In genomic region chr11:85647078-85647477, GRCh38 we compare ENCODE assay signal across 8 cellular contexts. TPM values are rescaled to one million over a fixed set of nuclear protein-coding genes. Genes with fewer than 3 reads are reported as not detected.
A peak's percentile ranks its signal among the peaks of the same experiment; 100 is the strongest.
DNase-seq lines count a peak whose midpoint lies in the region; ATAC-seq and TF ChIP-seq lines count a peak whose summit lies in the region.

No MANE protein-coding gene starts in this region.

- H3K4me1 ChIP-seq in foreskin keratinocyte (no peaks in the 10 kb centered on the region), spleen (peaks cover 13 to 41% (median 28%) of the 10 kb centered on the region in 6 donors)

- WGBS in spleen, 5 donors = 38 to 53% (median 45%) methylated on average over 2 of the region's 2 CpGs

- H3K36me3 ChIP-seq in SK-N-MC (ENCODE audit: insufficient read depth, low read length) (peaks cover 10% of the 10 kb centered on the region; the same call in 1 of the 2 replicates), spleen (peaks cover 0 to 17% (median 6%) of the 10 kb centered on the region in 6 donors)

- peak; percentile 16 for ATAC-seq in foreskin keratinocyte
- no peak for ATAC-seq in GM21737 (IDR thresholded peaks at IDR 0.05; ENCODE audit: unreplicated experiment)

- TF ChIP-seq CTCF in foreskin keratinocyte (conservative IDR thresholded peaks at IDR 0.05) = no peak
- TF ChIP-seq CTCF in spleen (IDR thresholded peaks at IDR 0.05 in 8 of 11, conservative IDR thresholded peaks at IDR 0.05 in 3 of 11) = no peak

- intact Hi-C loops in spleen (cut with DNase I; ENCODE audit: low total_unique reads) = no loop called here

- H3K4me3 ChIP-seq in SK-N-MC (peak overlapping the region; percentile 92), spleen (peak overlapping the region in 7 of 8 donors; percentile 63 to 94 (median 73))

- no peak for TF ChIP-seq POLR2A in spleen (IDR thresholded peaks at IDR 0.05)

- peak overlapping the region; percentile 82 for H3K9ac ChIP-seq in SK-N-MC (ENCODE audit: insufficient read length)

- peaks cover 12% of the 10 kb centered on the region for H3K27me3 ChIP-seq in foreskin keratinocyte
- peaks cover 0 to 22% (median 0%) of the 10 kb centered on the region in 7 donors for H3K27me3 ChIP-seq in spleen (replicated peaks in 1 of 7)

- H3K9me3 ChIP-seq in SK-N-MC (ENCODE audit: low read depth, low read length) (no peaks in the 10 kb centered on the region), spleen (no peaks in the 10 kb centered on the region)

- no peak overlapping the region for H3K27ac ChIP-seq in SK-N-MC
- H3K27ac ChIP-seq in foreskin keratinocyte = peak overlapping the region; percentile 58
- H3K27ac ChIP-seq in spleen = peak overlapping the region; percentile 67 to 90 (median 80)

- DNase-seq in NOMO-1 treated with DMSO at 0.1 percent for 48 hours (lab: John Stamatoyannopoulos, UW; ENCODE audit: unreplicated experiment) (peak; percentile 9), NOMO-1 treated with dmso at 0.1 percent for 144 hours (lab: John Stamatoyannopoulos, UW; ENCODE audit: unreplicated experiment) (no peak), SK-N-MC (ENCODE audit: low read depth, low spot score) (no peak), foreskin keratinocyte (no peak), spleen (no peak), dermis blood vessel endothelial cell (no peak), T-helper 9 cell (no peak)

RNA-seq across cellular contexts. Expression of gene TMEM126A, which starts 0.7 kb away (rescaled TPM):
- 46.1 and 50.1 TPM in 2 replicates for total RNA-seq in foreskin keratinocyte
- 68.2 and 69.5 TPM in 2 replicates for polyA plus RNA-seq in foreskin keratinocyte
- total RNA-seq in spleen = 10 to 100 TPM; 14.6 to 21.4 (median 18.9) TPM
- 10 to 100 TPM; 39.3 to 47.6 (median 45.5) TPM for polyA plus RNA-seq in spleen
- total RNA-seq in dermis blood vessel endothelial cell = 35.1 and 35.5 TPM in 2 replicates

RNA-seq across cellular contexts. Expression of gene CREBZF, which starts 17.9 kb away (rescaled TPM):
- total RNA-seq in foreskin keratinocyte (25.3 and 26.6 TPM in 2 replicates), spleen (100 to 1,000 TPM in 1 of 7 donors, 10 to 100 TPM in 6; 51.4 to 111 (median 58.6) TPM), dermis blood vessel endothelial cell (27.9 and 45.9 TPM in 2 replicates)
- polyA plus RNA-seq in foreskin keratinocyte (7.1 and 8.5 TPM in 2 replicates), spleen (10 to 100 TPM; 24.3 to 40.8 (median 28.3) TPM)

RNA-seq across cellular contexts. Expression of gene TMEM126B, which starts 18.7 kb away (rescaled TPM):
- 58.8 and 59.8 TPM in 2 replicates for total RNA-seq in foreskin keratinocyte
- 58.5 and 65.6 TPM in 2 replicates for polyA plus RNA-seq in foreskin keratinocyte
- total RNA-seq in spleen = 10 to 100 TPM; 32.5 to 60.5 (median 44.4) TPM
- polyA plus RNA-seq in spleen = 10 to 100 TPM; 63.6 to 84.0 (median 80.7) TPM
- total RNA-seq in dermis blood vessel endothelial cell = 55.8 and 69.4 TPM in 2 replicates

RNA-seq across cellular contexts. Expression of gene DLG2, which starts 19.9 kb away (rescaled TPM):
- total RNA-seq in foreskin keratinocyte = 0.21 and 0.75 TPM in 2 replicates
- 0.07 and 0.31 TPM in 2 replicates for polyA plus RNA-seq in foreskin keratinocyte
- total RNA-seq in spleen = 10 to 100 TPM in 3 of 7 donors, 1 to 10 TPM in 4; 5.8 to 12.7 (median 9.4) TPM
- polyA plus RNA-seq in spleen = under 1 TPM; 0.43 to 0.67 (median 0.50) TPM
- total RNA-seq in dermis blood vessel endothelial cell = 0.17 and 0.51 TPM in 2 replicates

RNA-seq across cellular contexts. Expression of gene CCDC89, which starts 38.9 kb away (rescaled TPM):
- total RNA-seq in foreskin keratinocyte (0.14 and 0.51 TPM in 2 replicates), spleen (1 to 10 TPM in 4 of 7 donors, under 1 TPM in 3; 0.44 to 4.3 (median 1.3) TPM), dermis blood vessel endothelial cell (not detected in 2 replicates)
- polyA plus RNA-seq in foreskin keratinocyte (0.18 and 0.22 TPM in 2 replicates), spleen (under 1 TPM; 0.11 to 0.21 (median 0.16) TPM)
